13 cellular contexts compared by ENCODE assay signal in genomic region chr22:19687561-19688300, GRCh38. TPM values are rescaled to one million over a fixed set of nuclear protein-coding genes. Genes with fewer than 3 reads are reported as not detected.
DNase-seq lines count a peak whose midpoint lies in the region; ATAC-seq and TF ChIP-seq lines count a peak whose summit lies in the region.
"Had no signal": no experiment of that assay in that cellular context is flagged by ENCODE, and none has a peak within 500 bp of the region (broad histone marks: within the 10 kb centered on the region; RNA-seq: fewer than 3 reads in every experiment).

No MANE protein-coding gene starts in this region.

- peak; percentile 51 for ATAC-seq in left lung
- no peak for ATAC-seq in activated T-cell treated with anti-CD3 and anti-CD28 coated beads, Interleukin-2, amount 50 U/mL, for 4 hours
- no peak for ATAC-seq in GM18861 (IDR thresholded peaks at IDR 0.05; ENCODE audit: unreplicated experiment)
- ATAC-seq in GM18858 (IDR thresholded peaks at IDR 0.05; ENCODE audit: unreplicated experiment), result no peak
- ATAC-seq: activated naive CD8-positive, alpha-beta T cell treated with anti-CD3 and anti-CD28 coated beads, Interleukin-2, amount 50 U/mL, for 24 hours had no signal

- no peaks in the 10 kb centered on the region for H3K9me3 Mint-ChIP-seq in activated T-cell treated with anti-CD3 and anti-CD28 coated beads, Interleukin-2, amount 50 U/mL, for 4 hours
- H3K9me3 Mint-ChIP-seq in activated T-helper 1 cell treated with anti-CD3 and anti-CD28 coated beads, Interleukin-12 subunit alpha, Interleukin-12 subunit beta, Interleukin-2, Interleukin-4 antibody, amounts not matched to agents 30 ng/mL and 10 ng/mL and 1 ng/mL, durations not matched to agents 14 hours and 24 hours and 36 hours, result no peaks in the 10 kb centered on the region
- H3K9me3 Mint-ChIP-seq: activated naive CD8-positive, alpha-beta T cell treated with anti-CD3 and anti-CD28 coated beads, Interleukin-2, amount 50 U/mL, for 24 hours had no signal

- H3K36me3 Mint-ChIP-seq in activated T-cell treated with anti-CD3 and anti-CD28 coated beads, Interleukin-2, amount 50 U/mL, for 4 hours (ENCODE audit: insufficient read depth), result no peaks in the 10 kb centered on the region
- H3K36me3 Mint-ChIP-seq in activated T-helper 1 cell treated with anti-CD3 and anti-CD28 coated beads, Interleukin-12 subunit alpha, Interleukin-12 subunit beta, Interleukin-2, Interleukin-4 antibody, amounts not matched to agents 30 ng/mL and 10 ng/mL and 1 ng/mL, durations not matched to agents 14 hours and 24 hours and 36 hours (ENCODE audit: low read depth), result no peaks in the 10 kb centered on the region

- H3K36me3 ChIP-seq in H7 (replicated peaks; ENCODE audit: control insufficient read depth, insufficient read depth, low read length) (no peaks in the 10 kb centered on the region), left lung (no peaks in the 10 kb centered on the region)
- H3K36me3 ChIP-seq: HAP-1 had no signal

- peak overlapping the region in 1 of 2 donors; percentile 71 for H3K27ac ChIP-seq in left lung

- TF ChIP-seq CTCF in left lung (IDR thresholded peaks at IDR 0.05), result no peak

- H3K27me3 ChIP-seq in H7 (ENCODE audit: control insufficient read depth, insufficient read depth, low read length) (no peaks in the 10 kb centered on the region), left lung (peaks cover 0 to 48% of the 10 kb centered on the region in 2 donors)

- no peak overlapping the region for H3K27ac Mint-ChIP-seq in activated T-helper 1 cell treated with anti-CD3 and anti-CD28 coated beads, Interleukin-12 subunit alpha, Interleukin-12 subunit beta, Interleukin-2, Interleukin-4 antibody, amounts not matched to agents 30 ng/mL and 10 ng/mL and 1 ng/mL, durations not matched to agents 14 hours and 24 hours and 36 hours
- H3K27ac Mint-ChIP-seq: activated naive CD8-positive, alpha-beta T cell treated with anti-CD3 and anti-CD28 coated beads, Interleukin-2, amount 50 U/mL, for 24 hours had no signal

- DNase-seq in AG20443 (ENCODE audit: low spot score), result peak; percentile 29
- peak; percentile 50 for DNase-seq in H7
- peak; percentile 85 to 92 for DNase-seq in NOMO-1 (lab: John Stamatoyannopoulos, UW; ENCODE audit: unreplicated experiment in 2 of 2)
- DNase-seq in left lung, result peak in 1 of 2 donors; percentile 89
- no peak for DNase-seq in activated T-cell treated with anti-CD3 and anti-CD28 coated beads, Interleukin-2, amount 50 U/mL, for 4 hours
- no peak for DNase-seq in activated T-helper 1 cell treated with anti-CD3 and anti-CD28 coated beads, Interleukin-12 subunit alpha, Interleukin-12 subunit beta, Interleukin-2, Interleukin-4 antibody, amounts not matched to agents 30 ng/mL and 10 ng/mL and 1 ng/mL, durations not matched to agents 14 hours and 24 hours and 36 hours (ENCODE audit: low spot score)
- DNase-seq: activated naive CD8-positive, alpha-beta T cell treated with anti-CD3 and anti-CD28 coated beads, Interleukin-2, amount 50 U/mL, for 24 hours; C1 segment of cervical spinal cord; NCI-H1694 treated with DMSO at 0.1 percent for 48 hours; retina had no signal

- H3K4me3 Mint-ChIP-seq in activated T-cell treated with anti-CD3 and anti-CD28 coated beads, Interleukin-2, amount 50 U/mL, for 4 hours, result no peak overlapping the region
- no peak overlapping the region for H3K4me3 Mint-ChIP-seq in activated T-helper 1 cell treated with anti-CD3 and anti-CD28 coated beads, Interleukin-12 subunit alpha, Interleukin-12 subunit beta, Interleukin-2, Interleukin-4 antibody, amounts not matched to agents 30 ng/mL and 10 ng/mL and 1 ng/mL, durations not matched to agents 14 hours and 24 hours and 36 hours
- H3K4me3 Mint-ChIP-seq: activated naive CD8-positive, alpha-beta T cell treated with anti-CD3 and anti-CD28 coated beads, Interleukin-2, amount 50 U/mL, for 24 hours had no signal

- H3K27me3 Mint-ChIP-seq in activated T-cell treated with anti-CD3 and anti-CD28 coated beads, Interleukin-2, amount 50 U/mL, for 4 hours (ENCODE audit: low read depth), result peaks cover 14% of the 10 kb centered on the region
- H3K27me3 Mint-ChIP-seq in activated T-helper 1 cell treated with anti-CD3 and anti-CD28 coated beads, Interleukin-12 subunit alpha, Interleukin-12 subunit beta, Interleukin-2, Interleukin-4 antibody, amounts not matched to agents 30 ng/mL and 10 ng/mL and 1 ng/mL, durations not matched to agents 14 hours and 24 hours and 36 hours (ENCODE audit: insufficient read depth), result peaks cover 3% of the 10 kb centered on the region

- intact Hi-C loops in left lung (cut with DNase I), result no loop called here
- intact Hi-C loops in activated T-helper 1 cell treated with anti-CD3 and anti-CD28 coated beads, Interleukin-12 subunit alpha, Interleukin-12 subunit beta, Interleukin-2, Interleukin-4 antibody, amounts not matched to agents 30 ng/mL and 10 ng/mL and 1 ng/mL, durations not matched to agents 14 hours and 24 hours and 36 hours (cut with micrococcal nuclease), result no loop called here

- no peaks in the 10 kb centered on the region for H3K4me1 Mint-ChIP-seq in activated T-cell treated with anti-CD3 and anti-CD28 coated beads, Interleukin-2, amount 50 U/mL, for 4 hours (ENCODE audit: low read depth)
- no peaks in the 10 kb centered on the region for H3K4me1 Mint-ChIP-seq in activated T-helper 1 cell treated with anti-CD3 and anti-CD28 coated beads, Interleukin-12 subunit alpha, Interleukin-12 subunit beta, Interleukin-2, Interleukin-4 antibody, amounts not matched to agents 30 ng/mL and 10 ng/mL and 1 ng/mL, durations not matched to agents 14 hours and 24 hours and 36 hours (ENCODE audit: low read depth)
- H3K4me1 Mint-ChIP-seq: activated naive CD8-positive, alpha-beta T cell treated with anti-CD3 and anti-CD28 coated beads, Interleukin-2, amount 50 U/mL, for 24 hours had no signal

- no peak overlapping the region for H3K4me3 ChIP-seq in H7 (ENCODE audit: insufficient read depth, low read depth, low read length)
- H3K4me3 ChIP-seq in left lung, result no peak overlapping the region
- H3K4me3 ChIP-seq: HAP-1 had no signal

- H3K4me1 ChIP-seq in left lung, result peaks cover 0 to 17% of the 10 kb centered on the region in 2 donors
- H3K4me1 ChIP-seq: HAP-1 had no signal

- H3K9me3 ChIP-seq in left lung, result no peaks in the 10 kb centered on the region

RNA-seq across cellular contexts. Expression of gene SEPTIN5, which starts 26.6 kb away (rescaled TPM):
- 28.4 and 36.0 TPM in 2 replicates for total RNA-seq in H7 (2014; rRNA removed; shearing (Covaris generic))
- 10 to 100 TPM; 14.6 to 20.3 TPM for total RNA-seq in left lung
- 1 to 10 TPM in 2 of 3 donors, under 1 TPM in 1; 0.38 to 1.3 (median 1.1) TPM for total RNA-seq in activated T-cell treated with anti-CD3 and anti-CD28 coated beads, Interleukin-2, amount 50 U/mL, for 4 hours
- total RNA-seq in activated T-helper 1 cell treated with anti-CD3 and anti-CD28 coated beads, Interleukin-12 subunit alpha, Interleukin-12 subunit beta, Interleukin-2, Interleukin-4 antibody, amounts not matched to agents 30 ng/mL and 10 ng/mL and 1 ng/mL, durations not matched to agents 14 hours and 24 hours and 36 hours, result 0.98 and 1.3 TPM in 2 replicates

RNA-seq across cellular contexts. Expression of gene GP1BB, which starts 35.6 kb away (rescaled TPM):
- 3.7 and 7.3 TPM in 2 replicates for total RNA-seq in H7 (2014; rRNA removed; shearing (Covaris generic))
- total RNA-seq in left lung, result 1 to 10 TPM in 1 of 2 donors, not detected in 1; 3.6 TPM
- total RNA-seq in activated T-cell treated with anti-CD3 and anti-CD28 coated beads, Interleukin-2, amount 50 U/mL, for 4 hours, result under 1 TPM in 2 of 3 donors, not detected in 1; 0.25 to 0.37 TPM
- total RNA-seq in activated T-helper 1 cell treated with anti-CD3 and anti-CD28 coated beads, Interleukin-12 subunit alpha, Interleukin-12 subunit beta, Interleukin-2, Interleukin-4 antibody, amounts not matched to agents 30 ng/mL and 10 ng/mL and 1 ng/mL, durations not matched to agents 14 hours and 24 hours and 36 hours, result not detected in 2 replicates

Comparison
In these comparisons a context has a peak if more than half of its experiments do, and no peak if none do; other contexts are left out.
1. DNase-seq: peak in AG20443 (single experiment), H7 (single experiment) and NOMO-1 (2 of 2); none in activated T-cell treated with anti-CD3 and anti-CD28 coated beads, Interleukin-2, amount 50 U/mL, for 4 hours (single experiment) and activated T-helper 1 cell treated with anti-CD3 and anti-CD28 coated beads, Interleukin-12 subunit alpha, Interleukin-12 subunit beta, Interleukin-2, Interleukin-4 antibody, amounts not matched to agents 30 ng/mL and 10 ng/mL and 1 ng/mL, durations not matched to agents 14 hours and 24 hours and 36 hours (single experiment).